ENCODE assay signal across 8 cellular contexts in genomic region chr7:107173691-107174406, GRCh38. TPM values are rescaled to one million over a fixed set of nuclear protein-coding genes. Genes with fewer than 3 reads are reported as not detected.
DNase-seq lines count a peak whose midpoint lies in the region; ATAC-seq and TF ChIP-seq lines count a peak whose summit lies in the region.
"Had no signal": no experiment of that assay in that cellular context is flagged by ENCODE, and none has a peak within 500 bp of the region (broad histone marks: within the 10 kb centered on the region; RNA-seq: fewer than 3 reads in every experiment).

No MANE protein-coding gene starts in this region.

- no peaks in the 10 kb centered on the region for H3K27me3 ChIP-seq in testis

- H3K4me1 ChIP-seq in testis, result peaks cover 25% of the 10 kb centered on the region

- no peaks in the 10 kb centered on the region for H3K9me3 ChIP-seq in SK-N-MC (ENCODE audit: low read depth, low read length)
- H3K9me3 ChIP-seq in testis, result no peaks in the 10 kb centered on the region

- peak; percentile 56 for ATAC-seq in GM18909 (IDR thresholded peaks at IDR 0.05; ENCODE audit: poor library complexity, unreplicated experiment)
- ATAC-seq in HG02763 (IDR thresholded peaks at IDR 0.05; ENCODE audit: unreplicated experiment), result peak; percentile 43

- H3K9ac ChIP-seq in SK-N-MC (ENCODE audit: insufficient read length), result no peak overlapping the region

- no peak for TF ChIP-seq CTCF in testis (IDR thresholded peaks at IDR 0.05)

- H3K27ac ChIP-seq in SK-N-MC (0 out of 2 replicates have a peak overlapping the region, but pooled peaks have one; percentile 12), testis (no peak overlapping the region)

- WGBS in testis, 2 donors, result 64 to 66% methylated on average over 4 of the region's 4 CpGs

- intact Hi-C loops in testis (cut with DNase I; ENCODE audit: low total_unique reads), result no loop called here

- H3K36me3 ChIP-seq in SK-N-MC (ENCODE audit: insufficient read depth, low read length), result no peaks in the 10 kb centered on the region
- H3K36me3 ChIP-seq in testis (ENCODE audit: low read depth, missing control alignments), result no peaks in the 10 kb centered on the region

- H3K4me3 ChIP-seq in SK-N-MC, result no peak overlapping the region
- H3K4me3 ChIP-seq in testis, result no peak overlapping the region

- TF ChIP-seq POLR2A in testis (IDR thresholded peaks at IDR 0.05), result no peak

- no peak for DNase-seq in SK-N-MC (ENCODE audit: low read depth, low spot score)
- peak; percentile 91 for DNase-seq in pons (ENCODE audit: low spot score)
- DNase-seq in testis, result no peak
- DNase-seq in mesenteric fat pad (ENCODE audit: low spot score), result no peak
- DNase-seq in DMS53 treated with DMSO at 0.1 percent for 48 hours (lab: John Stamatoyannopoulos, UW; ENCODE audit: unreplicated experiment), result no peak
- DNase-seq: NCI-H524 treated with DMSO at 0.1 percent for 48 hours had no signal

RNA-seq across cellular contexts. Expression of gene HBP1, which starts 5.0 kb away (rescaled TPM):
- total RNA-seq in testis, result 100 to 1,000 TPM; 127 to 134 TPM
- 107 TPM for polyA plus RNA-seq in testis (ENCODE audit: insufficient read depth, low read depth, low replicate concordance)
- 49.2 TPM for total RNA-seq in mesenteric fat pad
